16 cellular contexts compared by ENCODE assay signal in genomic region chr10:89625041-89625765, GRCh38. TPM values are rescaled to one million over a fixed set of nuclear protein-coding genes. Genes with fewer than 3 reads are reported as not detected.
DNase-seq lines count a peak whose midpoint lies in the region; ATAC-seq and TF ChIP-seq lines count a peak whose summit lies in the region.
"Had no signal": no experiment of that assay in that cellular context is flagged by ENCODE, and none has a peak within 500 bp of the region (broad histone marks: within the 10 kb centered on the region; RNA-seq: fewer than 3 reads in every experiment).

No MANE protein-coding gene starts in this region.

- H2AK5ac ChIP-seq in IMR-90 (ENCODE audit: low read depth, low read length) = no peak overlapping the region

- CTCF ChIA-PET in IMR-90 (lab: Yijun Ruan, JAX) = interaction anchor here (0.6 kb wide), 1 partner anchor 1254 kb away, joined by 3 read pairs; no protein-coding TSS in a partner anchor

- H2BK20ac ChIP-seq in IMR-90 (ENCODE audit: low read depth, low read length) = no peak overlapping the region

- no peak overlapping the region for H3K27ac ChIP-seq in BLaER1 treated with 17β-estradiol and CSF1 and Interleukin-3, amounts not matched to agents 10 nM and 100 nM
- no peak overlapping the region for H3K27ac ChIP-seq in IMR-90 (ENCODE audit: insufficient read depth, low read length)

- no peak overlapping the region for H4K5ac ChIP-seq in IMR-90 (ENCODE audit: low read depth, low read length)

- H2BK120ac ChIP-seq in IMR-90 (ENCODE audit: low read depth, low read length) = no peak overlapping the region

- in situ Hi-C loops in IMR-90 (cut with MboI; ENCODE audit: low sequenced_read_pairs) = no loop called here

- no peak for TF ChIP-seq POLR2A in IMR-90 (IDR thresholded peaks at IDR 0.05; ENCODE audit: low read depth, low read length)

- H3K9me1 ChIP-seq in IMR-90 (ENCODE audit: insufficient read depth, low read length) = peaks cover 7% of the 10 kb centered on the region; the same call in 1 of the 2 replicates

- H2AK9ac ChIP-seq in IMR-90 (replicated peaks; ENCODE audit: low read depth, low read length, poor library complexity) = no peak overlapping the region

- peaks cover 5% of the 10 kb centered on the region for H3K9me3 Mint-ChIP-seq in endothelial cell (ENCODE audit: unreplicated experiment)
- peaks cover 4% of the 10 kb centered on the region for H3K9me3 Mint-ChIP-seq in activated T-helper 1 cell treated with anti-CD3 and anti-CD28 coated beads, Interleukin-12 subunit alpha, Interleukin-12 subunit beta, Interleukin-2, Interleukin-4 antibody, amounts not matched to agents 30 ng/mL and 10 ng/mL and 1 ng/mL, durations not matched to agents 14 hours and 24 hours and 36 hours
- H3K9me3 Mint-ChIP-seq in glutamatergic neuron (ENCODE audit: unreplicated experiment) = peaks cover 4% of the 10 kb centered on the region
- H3K9me3 Mint-ChIP-seq: activated CD4-positive, alpha-beta T cell treated with anti-CD3 and anti-CD28 coated beads, Interleukin-2, amount 10 ng/mL, durations not matched to agents 24 days and 14 days; central memory CD8-positive, alpha-beta T cell had no signal

- H3K27ac Mint-ChIP-seq in endothelial cell (ENCODE audit: unreplicated experiment) (peak overlapping the region; percentile 15), glutamatergic neuron (ENCODE audit: unreplicated experiment) (no peak overlapping the region)
- H3K27ac Mint-ChIP-seq in activated T-helper 1 cell treated with anti-CD3 and anti-CD28 coated beads, Interleukin-12 subunit alpha, Interleukin-12 subunit beta, Interleukin-2, Interleukin-4 antibody, amounts not matched to agents 30 ng/mL and 10 ng/mL and 1 ng/mL, durations not matched to agents 14 hours and 24 hours and 36 hours = no peak overlapping the region
- H3K27ac Mint-ChIP-seq: activated CD4-positive, alpha-beta T cell treated with anti-CD3 and anti-CD28 coated beads, Interleukin-2, amount 10 ng/mL, durations not matched to agents 24 days and 14 days; activated naive CD4-positive, alpha-beta T cell treated with anti-CD3 and anti-CD28 coated beads for 36 hours; effector memory CD8-positive, alpha-beta T cell had no signal

- H3K36me3 ChIP-seq in BLaER1 treated with 17β-estradiol and CSF1 and Interleukin-3, amounts not matched to agents 10 nM and 100 nM = peaks cover 5 to 57% (median 22%) of the 10 kb centered on the region in 11 experiments; a peak in 20 of 22 replicates
- no peaks in the 10 kb centered on the region for H3K36me3 ChIP-seq in IMR-90 (ENCODE audit: control insufficient read depth, insufficient read depth, low read length)
- H3K36me3 ChIP-seq: BE2C had no signal

- H3K4me2 ChIP-seq in BLaER1 treated with 17β-estradiol and CSF1 and Interleukin-3, amounts not matched to agents 10 nM and 100 nM = peak overlapping the region in 7 of 11 experiments; percentile 3 to 42 (median 29); a peak in 8 of 22 replicates
- H3K4me2 ChIP-seq in IMR-90 (ENCODE audit: low read depth, low read length) = no peak overlapping the region; the same call in 1 of the 2 replicates

- H2AFZ ChIP-seq in IMR-90 (replicated peaks; ENCODE audit: low read length, poor library complexity) = no peak overlapping the region

- no peak overlapping the region for H3K23ac ChIP-seq in IMR-90 (ENCODE audit: low read depth, low read length)

- H3K4me1 Mint-ChIP-seq in endothelial cell (ENCODE audit: unreplicated experiment) = no peaks in the 10 kb centered on the region
- H3K4me1 Mint-ChIP-seq in activated T-helper 1 cell treated with anti-CD3 and anti-CD28 coated beads, Interleukin-12 subunit alpha, Interleukin-12 subunit beta, Interleukin-2, Interleukin-4 antibody, amounts not matched to agents 30 ng/mL and 10 ng/mL and 1 ng/mL, durations not matched to agents 14 hours and 24 hours and 36 hours (ENCODE audit: low read depth) = no peaks in the 10 kb centered on the region
- H3K4me1 Mint-ChIP-seq in glutamatergic neuron (ENCODE audit: low read depth, unreplicated experiment) = peaks cover 4% of the 10 kb centered on the region
- H3K4me1 Mint-ChIP-seq: activated CD4-positive, alpha-beta T cell treated with anti-CD3 and anti-CD28 coated beads, Interleukin-2, amount 10 ng/mL, durations not matched to agents 24 days and 14 days; central memory CD8-positive, alpha-beta T cell had no signal

- H3K4me3 ChIP-seq in BLaER1 treated with 17β-estradiol and CSF1 and Interleukin-3, amounts not matched to agents 10 nM and 100 nM = no peak overlapping the region
- H3K4me3 ChIP-seq in IMR-90 (ENCODE audit: insufficient read depth, low read depth, low read length) = no peak overlapping the region

- H3K18ac ChIP-seq in IMR-90 (ENCODE audit: low read depth, low read length) = no peak overlapping the region

- no peak for TF ChIP-seq RAD21 in IMR-90 (IDR thresholded peaks at IDR 0.05; ENCODE audit: low read length)

- peaks cover 9 to 39% of the 10 kb centered on the region in 2 experiments for H3K79me1 ChIP-seq in IMR-90 (ENCODE audit: low read depth in 1 of 2, low read length in 2 of 2)

- no peak overlapping the region for H3K4me3 Mint-ChIP-seq in endothelial cell (ENCODE audit: unreplicated experiment)
- no peak overlapping the region for H3K4me3 Mint-ChIP-seq in activated T-helper 1 cell treated with anti-CD3 and anti-CD28 coated beads, Interleukin-12 subunit alpha, Interleukin-12 subunit beta, Interleukin-2, Interleukin-4 antibody, amounts not matched to agents 30 ng/mL and 10 ng/mL and 1 ng/mL, durations not matched to agents 14 hours and 24 hours and 36 hours
- no peak overlapping the region for H3K4me3 Mint-ChIP-seq in glutamatergic neuron (ENCODE audit: unreplicated experiment)
- H3K4me3 Mint-ChIP-seq: activated CD4-positive, alpha-beta T cell treated with anti-CD3 and anti-CD28 coated beads, Interleukin-2, amount 10 ng/mL, durations not matched to agents 24 days and 14 days; activated naive CD4-positive, alpha-beta T cell treated with anti-CD3 and anti-CD28 coated beads for 36 hours; central memory CD8-positive, alpha-beta T cell; effector memory CD8-positive, alpha-beta T cell had no signal

- ATAC-seq in IMR-90 (ENCODE audit: low read depth) = peak; percentile 90
- no peak for ATAC-seq in HG03045 (IDR thresholded peaks at IDR 0.05; ENCODE audit: unreplicated experiment)
- ATAC-seq: effector memory CD8-positive, alpha-beta T cell had no signal

- peaks cover 17 to 33% (median 25%) of the 10 kb centered on the region in 10 experiments for H3K4me1 ChIP-seq in BLaER1 treated with 17β-estradiol and CSF1 and Interleukin-3, amounts not matched to agents 10 nM and 100 nM
- H3K4me1 ChIP-seq in IMR-90 (ENCODE audit: control insufficient read depth, insufficient read depth, low read length) = peaks cover 5% of the 10 kb centered on the region

- no peak overlapping the region; the same call in 1 of the 2 replicates for H3K4ac ChIP-seq in IMR-90 (ENCODE audit: low read depth, low read length)

- no peaks in the 10 kb centered on the region for H4K20me1 ChIP-seq in BLaER1 treated with 17β-estradiol and CSF1 and Interleukin-3, amounts not matched to agents 10 nM and 100 nM
- no peaks in the 10 kb centered on the region for H4K20me1 ChIP-seq in IMR-90 (ENCODE audit: insufficient read depth, low read length)

- peaks cover 34 to 61% (median 54%) of the 10 kb centered on the region in 11 experiments for H3K9me3 ChIP-seq in BLaER1 treated with 17β-estradiol and CSF1 and Interleukin-3, amounts not matched to agents 10 nM and 100 nM (replicated peaks in 1 of 11)
- H3K9me3 ChIP-seq in IMR-90 (ENCODE audit: control insufficient read depth, insufficient read depth, low read length) = peaks cover 8% of the 10 kb centered on the region
- H3K9me3 ChIP-seq: BE2C had no signal

- peaks cover 6% of the 10 kb centered on the region for H3K36me3 Mint-ChIP-seq in endothelial cell (ENCODE audit: low read depth, unreplicated experiment)
- peaks cover 3% of the 10 kb centered on the region for H3K36me3 Mint-ChIP-seq in activated T-helper 1 cell treated with anti-CD3 and anti-CD28 coated beads, Interleukin-12 subunit alpha, Interleukin-12 subunit beta, Interleukin-2, Interleukin-4 antibody, amounts not matched to agents 30 ng/mL and 10 ng/mL and 1 ng/mL, durations not matched to agents 14 hours and 24 hours and 36 hours (ENCODE audit: low read depth)
- peaks cover 4% of the 10 kb centered on the region for H3K36me3 Mint-ChIP-seq in glutamatergic neuron (ENCODE audit: unreplicated experiment)

- H4K8ac ChIP-seq in IMR-90 (ENCODE audit: low read depth in 2 of 2, low read length in 2 of 2) = peak overlapping the region in 1 of 2 experiments; percentile 23; a peak in 1 of 4 replicates

- no peak overlapping the region for H2BK5ac ChIP-seq in IMR-90 (ENCODE audit: low read depth, low read length, poor library complexity, severe bottlenecking)

- no TSS peak for BruUV-seq in IMR-90 (replicated peaks; lab: Mats Ljungman, UMichigan)

- H3K14ac ChIP-seq in IMR-90 (replicated peaks; ENCODE audit: low read depth, low read length) = peak overlapping the region; percentile 25; the same call in 1 of the 2 replicates

- H4K91ac ChIP-seq in IMR-90 (ENCODE audit: insufficient read depth, low read depth, low read length) = no peak overlapping the region

- no peak overlapping the region for H3K56ac ChIP-seq in IMR-90 (ENCODE audit: extremely low read depth, insufficient read depth, low read length)

- H3K9ac ChIP-seq in BLaER1 treated with 17β-estradiol and CSF1 and Interleukin-3, amounts not matched to agents 10 nM and 100 nM = no peak overlapping the region
- H3K9ac ChIP-seq in IMR-90 (ENCODE audit: low read depth, low read length) = no peak overlapping the region

- H2BK15ac ChIP-seq in IMR-90 (ENCODE audit: low read depth, low read length) = no peak overlapping the region

- WGBS in IMR-90 (ENCODE audit: extremely low coverage in 2 of 2, insufficient read length in 1 of 2), 2 experiments = 57% methylated on average over 1 of the region's 4 CpGs; no CpG with 5 or more reads in 1 of the 2 experiments

- POLR2A ChIA-PET in IMR-90 (lab: Charles Lee; ENCODE audit: unreplicated experiment) = interaction anchor here (0.6 to 1.3 kb wide), 3 partner anchors 15 to 23 kb away, joined by 3 to 5 read pairs (median 3); no protein-coding TSS in a partner anchor

- H3K27me3 Mint-ChIP-seq in endothelial cell (ENCODE audit: unreplicated experiment) (no peaks in the 10 kb centered on the region), glutamatergic neuron (ENCODE audit: unreplicated experiment) (peaks cover 2% of the 10 kb centered on the region)
- H3K27me3 Mint-ChIP-seq in activated T-helper 1 cell treated with anti-CD3 and anti-CD28 coated beads, Interleukin-12 subunit alpha, Interleukin-12 subunit beta, Interleukin-2, Interleukin-4 antibody, amounts not matched to agents 30 ng/mL and 10 ng/mL and 1 ng/mL, durations not matched to agents 14 hours and 24 hours and 36 hours (ENCODE audit: insufficient read depth) = peaks cover 2% of the 10 kb centered on the region
- H3K27me3 Mint-ChIP-seq: activated CD4-positive, alpha-beta T cell treated with anti-CD3 and anti-CD28 coated beads, Interleukin-2, amount 10 ng/mL, durations not matched to agents 24 days and 14 days; central memory CD8-positive, alpha-beta T cell; effector memory CD8-positive, alpha-beta T cell had no signal

- DNase-seq in IMR-90 (peak; percentile 60), endothelial cell (ENCODE audit: low spot score) (no peak), myocyte (ENCODE audit: low read depth) (peak; percentile 33), glutamatergic neuron (no peak), hypothalamus (lab: John Stamatoyannopoulos, UW) (no peak)
- no peak for DNase-seq in activated T-helper 1 cell treated with anti-CD3 and anti-CD28 coated beads, Interleukin-12 subunit alpha, Interleukin-12 subunit beta, Interleukin-2, Interleukin-4 antibody, amounts not matched to agents 30 ng/mL and 10 ng/mL and 1 ng/mL, durations not matched to agents 14 hours and 24 hours and 36 hours (ENCODE audit: low spot score)
- DNase-seq: activated CD4-positive, alpha-beta T cell treated with anti-CD3 and anti-CD28 coated beads, Interleukin-2, amount 10 ng/mL, durations not matched to agents 24 days and 14 days; activated naive CD4-positive, alpha-beta T cell treated with anti-CD3 and anti-CD28 coated beads for 36 hours; BE2C; effector memory CD8-positive, alpha-beta T cell; NCI-H1930; NCI-H510A; SIG-M5 had no signal

- TF ChIP-seq CTCF in IMR-90 (conservative IDR thresholded peaks at IDR 0.05; ENCODE audit: low read depth, low read length) = no peak
- no peak for TF ChIP-seq CTCF in endothelial cell (IDR thresholded peaks at IDR 0.05; ENCODE audit: unreplicated experiment)
- no peak for TF ChIP-seq CTCF in glutamatergic neuron (IDR thresholded peaks at IDR 0.05; ENCODE audit: partially characterized antibody, unreplicated experiment)

- no peaks in the 10 kb centered on the region for H3K27me3 ChIP-seq in BLaER1 treated with 17β-estradiol and CSF1 and Interleukin-3, amounts not matched to agents 10 nM and 100 nM
- H3K27me3 ChIP-seq in IMR-90 (ENCODE audit: control insufficient read depth, insufficient read depth, low read length) = no peaks in the 10 kb centered on the region
- H3K27me3 ChIP-seq: BE2C had no signal

- dilution Hi-C loops in IMR-90 (cut with HindIII; ENCODE audit: low sequenced_read_pairs, unreplicated experiment) = no loop called here

- intact Hi-C loops in IMR-90 (cut with micrococcal nuclease) = no loop called here
- intact Hi-C loops in activated T-helper 1 cell treated with anti-CD3 and anti-CD28 coated beads, Interleukin-12 subunit alpha, Interleukin-12 subunit beta, Interleukin-2, Interleukin-4 antibody, amounts not matched to agents 30 ng/mL and 10 ng/mL and 1 ng/mL, durations not matched to agents 14 hours and 24 hours and 36 hours (cut with micrococcal nuclease) = no loop called here

RNA-seq across cellular contexts. Expression of gene PANK1, which starts 19.8 kb away (rescaled TPM):
- 6.7 and 8.8 TPM in 2 replicates for total RNA-seq in IMR-90 (2012; rRNA removed)
- 3.0 TPM in 2 replicates for polyA plus RNA-seq in IMR-90 (2012; rRNA removed)
- polyA plus RNA-seq in IMR-90 (2012; cell fraction: cytosol; rRNA removed) = 0.77 and 0.88 TPM in 2 replicates
- 0.70 and 2.1 TPM in 2 replicates for polyA plus RNA-seq in IMR-90 (2012; cell fraction: nucleus; rRNA removed; ENCODE audit: low replicate concordance)
- total RNA-seq in endothelial cell (ENCODE audit: unreplicated experiment) = 16.2 TPM
- total RNA-seq in myocyte = 11.3 and 21.9 TPM in 2 replicates
- polyA plus RNA-seq in myocyte (2012) = 3.4 TPM
- 3.2 and 4.8 TPM in 2 replicates for total RNA-seq in activated T-helper 1 cell treated with anti-CD3 and anti-CD28 coated beads, Interleukin-12 subunit alpha, Interleukin-12 subunit beta, Interleukin-2, Interleukin-4 antibody, amounts not matched to agents 30 ng/mL and 10 ng/mL and 1 ng/mL, durations not matched to agents 14 hours and 24 hours and 36 hours
- 16.7 TPM for total RNA-seq in glutamatergic neuron (ENCODE audit: unreplicated experiment)

Comparison
In these comparisons a context has a peak if more than half of its experiments do, and no peak if none do; other contexts are left out.
1. DNase-seq: peak in IMR-90 (single experiment) and myocyte (single experiment); none in endothelial cell (single experiment), activated T-helper 1 cell treated with anti-CD3 and anti-CD28 coated beads, Interleukin-12 subunit alpha, Interleukin-12 subunit beta, Interleukin-2, Interleukin-4 antibody, amounts not matched to agents 30 ng/mL and 10 ng/mL and 1 ng/mL, durations not matched to agents 14 hours and 24 hours and 36 hours (single experiment), glutamatergic neuron (single experiment) and hypothalamus (0 of 51).